ENCODE assay signal across 12 cellular contexts in the genomic region with DNA sequence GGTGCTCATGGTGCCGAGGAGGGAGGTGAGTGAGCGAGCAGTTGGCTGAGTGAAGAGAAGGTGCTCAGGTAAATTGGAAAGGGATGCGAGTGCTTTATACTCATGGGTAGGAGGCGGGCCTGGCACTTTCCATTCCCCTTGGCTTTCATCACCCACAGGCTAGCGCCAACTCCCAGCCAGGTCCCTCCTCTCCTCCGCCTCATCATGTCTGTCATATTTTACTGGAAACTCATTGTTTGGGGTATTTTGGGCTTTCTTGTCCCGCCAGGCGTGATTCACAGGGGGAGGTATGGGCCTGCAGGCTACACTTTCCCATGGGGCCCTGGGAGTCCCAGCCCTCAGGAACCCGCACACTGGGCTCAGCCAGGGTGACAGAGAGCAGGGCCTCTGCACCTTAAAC. TPM values are rescaled to one million over a fixed set of nuclear protein-coding genes. Genes with fewer than 3 reads are reported as not detected.
DNase-seq lines count a peak whose midpoint lies in the region; ATAC-seq, FAIRE-seq and TF ChIP-seq lines count a peak whose summit lies in the region.
"Not testable (repeated sequence)": the region's sequence is repeated elsewhere in the genome, so short reads cannot be mapped to it uniquely, and the experiment has no call there.
"Had no signal": no experiment of that assay in that cellular context is flagged by ENCODE, and none has a peak within 500 bp of the region (broad histone marks: within the 10 kb centered on the region; RNA-seq: fewer than 3 reads in every experiment).

No MANE protein-coding gene starts in this region.

- not testable (repeated sequence) for H3K27me3 ChIP-seq in bronchial epithelial cell (ENCODE audit: control insufficient read depth, insufficient read depth, low read length); keratinocyte (ENCODE audit: control insufficient read depth, extremely low read depth, insufficient read depth, low read length)

- H3K36me3 ChIP-seq in bronchial epithelial cell (ENCODE audit: control insufficient read depth, insufficient read depth, low read length); keratinocyte (ENCODE audit: control insufficient read depth in 2 of 2, extremely low read depth in 1 of 2, insufficient read depth in 2 of 2, low read length in 2 of 2): not testable (repeated sequence)

- H3K4me3 ChIP-seq in bronchial epithelial cell (ENCODE audit: low read depth, low read length): not testable (repeated sequence)
- H3K4me3 ChIP-seq in keratinocyte (ENCODE audit: control insufficient read depth in 2 of 3, extremely low read depth in 1 of 3, insufficient read depth in 2 of 3, low read depth in 1 of 3, low read length in 3 of 3): peak overlapping the region in 1 of 3 experiments; percentile 22

- H3K9ac ChIP-seq in keratinocyte (ENCODE audit: control insufficient read depth, extremely low read depth, insufficient read depth, low read length): not testable (repeated sequence)

- not testable (repeated sequence) for H2AFZ ChIP-seq in keratinocyte (ENCODE audit: control insufficient read depth, low read length)

- not testable (repeated sequence) for H3K79me2 ChIP-seq in keratinocyte (ENCODE audit: control insufficient read depth, insufficient read depth, low read length)

- H3K27ac ChIP-seq in keratinocyte (ENCODE audit: control insufficient read depth, insufficient read depth, low read length): not testable (repeated sequence)

- H4K20me1 ChIP-seq in keratinocyte (ENCODE audit: control insufficient read depth, extremely low read depth, insufficient read depth, low read length): not testable (repeated sequence)

- not testable (repeated sequence) for H3K9me1 ChIP-seq in keratinocyte (ENCODE audit: control insufficient read depth, extremely low read depth, insufficient read depth, low read length)

- peak; percentile 81 for ATAC-seq in esophagus mucosa
- ATAC-seq in Right ventricle myocardium inferior: not testable (repeated sequence)

- dilution Hi-C loops in keratinocyte (cut with MboI; ENCODE audit: extremely low pct_ligation_motif_present, low sequenced_read_pairs): not testable (repeated sequence)

- not testable (repeated sequence) for H3K4me2 ChIP-seq in keratinocyte (ENCODE audit: control insufficient read depth, extremely low read depth, insufficient read depth, low read depth, low read length)

- intact Hi-C loops in Right ventricle myocardium inferior (cut with DNase I): not testable (repeated sequence)

- not testable (repeated sequence) for H3K4me1 ChIP-seq in keratinocyte (ENCODE audit: control insufficient read depth, extremely low read depth, insufficient read depth, low read length)

- FAIRE-seq in bronchial epithelial cell (lab: Jason Lieb, UNC); keratinocyte (lab: Jason Lieb, UNC): not testable (repeated sequence)

- not testable (repeated sequence) for TF ChIP-seq CTCF in bronchial epithelial cell (IDR thresholded peaks at IDR 0.05; ENCODE audit: insufficient read depth, low read length, severe bottlenecking); keratinocyte (optimal IDR thresholded peaks at IDR 0.05 in 1 of 3, IDR thresholded peaks at IDR 0.05 in 1 of 3, conservative IDR thresholded peaks at IDR 0.05 in 1 of 3; ENCODE audit: extremely low read depth in 1 of 3, insufficient read depth in 2 of 3, low read length in 3 of 3)

- H3K9me3 ChIP-seq in keratinocyte (ENCODE audit: control insufficient read depth, low read depth, low read length): not testable (repeated sequence)

- DNase-seq in M059J (ENCODE audit: low read depth): peak; percentile 3
- peak; percentile 57 for DNase-seq in bronchial epithelial cell (ENCODE audit: low read depth)
- DNase-seq in Right ventricle myocardium inferior (ENCODE audit: missing footprints): peak; percentile 8
- peak; percentile 35 for DNase-seq in keratinocyte (ENCODE audit: low read depth, low spot score)

RNA-seq across cellular contexts. Expression of a gene that starts 26.8 kb away (rescaled TPM):
- not detected in 2 replicates for total RNA-seq in M059J (2014; rRNA removed; shearing (Covaris generic))
- total RNA-seq in bronchial epithelial cell (under 0.01 and 0.26 TPM in 2 replicates), esophagus mucosa (14.3 TPM), Right ventricle myocardium inferior (not detected)
- 2.3 to 8.5 TPM (median 6.3 TPM) in 3 replicates for polyA plus RNA-seq in keratinocyte
- polyA plus RNA-seq in keratinocyte (2011; ENCODE audit: low read depth): 2.3 TPM
- 1.2 and 2.7 TPM in 2 replicates for polyA plus RNA-seq in keratinocyte (2011; cell fraction: cytosol; rRNA removed)
- polyA plus RNA-seq in keratinocyte (2011; cell fraction: nucleus; rRNA removed): 20.0 and 37.8 TPM in 2 replicates
- 2.5 and 3.2 TPM in 2 replicates for polyA plus RNA-seq in keratinocyte (2012; ENCODE audit: low replicate concordance)
- 1.9 to 9.9 TPM (median 8.2 TPM) in 3 replicates for polyA minus RNA-seq in keratinocyte
- not detected for polyA minus RNA-seq in keratinocyte (2011; cell fraction: cytosol; rRNA and poly(A)+ RNA removed)
- 8.0 and 13.3 TPM in 2 replicates for polyA minus RNA-seq in keratinocyte (2011; cell fraction: nucleus; rRNA and poly(A)+ RNA removed)
- total RNA-seq: A673; CD4-positive, alpha-beta memory T cell; CD4-positive, CD25-positive, alpha-beta regulatory T cell; CD8-positive, alpha-beta memory T cell; Daoy had no signal
- polyA plus RNA-seq: AG04450; CD14-positive monocyte; CD4-positive, alpha-beta memory T cell; CD8-positive, alpha-beta memory T cell had no signal

Comparison
In these comparisons a context has a peak if more than half of its experiments do, and no peak if none do; other contexts are left out.
1. DNase-seq: peak in every context shown above with its lines; median percentile 57 in bronchial epithelial cell; 35 in keratinocyte; 8 in Right ventricle myocardium inferior; 3 in M059J.
2. RNA of a gene that starts 26.8 kb away (total RNA-seq): 14.3 TPM in esophagus mucosa (single experiment); not detected in Right ventricle myocardium inferior (single experiment), not detected in M059J and under 0.01 to 0.26 TPM in bronchial epithelial cell; every median in the first group is over 10 times any median in the second.